In genomic region chr11:60810583-60810982, GRCh38 we compare ENCODE assay signal across 28 cellular contexts. TPM values are rescaled to one million over a fixed set of nuclear protein-coding genes. Genes with fewer than 3 reads are reported as not detected.
A peak's percentile ranks its signal among the peaks of the same experiment; 100 is the strongest.
DNase-seq lines count a peak whose midpoint lies in the region; ATAC-seq, FAIRE-seq and TF ChIP-seq lines count a peak whose summit lies in the region.
"Had no signal": no experiment of that assay in that cellular context is flagged by ENCODE, and none has a peak within 500 bp of the region (broad histone marks: within the 10 kb centered on the region; RNA-seq: fewer than 3 reads in every experiment).

No MANE protein-coding gene starts in this region.

- H3K36me3 ChIP-seq in endothelial cell of umbilical vein (ENCODE audit: control insufficient read depth in 2 of 2, extremely low read depth in 1 of 2, insufficient read depth in 2 of 2, low read length in 2 of 2) = no peaks in the 10 kb centered on the region
- H3K36me3 ChIP-seq in upper lobe of right lung = no peaks in the 10 kb centered on the region
- no peaks in the 10 kb centered on the region for H3K36me3 ChIP-seq in suprapubic skin
- H3K36me3 ChIP-seq: pancreas had no signal

- H3K4me2 ChIP-seq in endothelial cell of umbilical vein (ENCODE audit: insufficient read depth, low read length) = no peak overlapping the region

- no peaks in the 10 kb centered on the region for H3K9me1 ChIP-seq in endothelial cell of umbilical vein (replicated peaks; ENCODE audit: control insufficient read depth, extremely low read depth, insufficient read depth, low read length)

- no peaks in the 10 kb centered on the region for H4K20me1 ChIP-seq in endothelial cell of umbilical vein (replicated peaks; ENCODE audit: control insufficient read depth, extremely low read depth, insufficient read depth, low read length)

- FAIRE-seq in endothelial cell of umbilical vein (lab: Jason Lieb, UNC) = peak; percentile 96
- FAIRE-seq: H54, islet of Langerhans, pancreas had no signal

- H3K27me3 ChIP-seq in right cardiac atrium (ENCODE audit: control insufficient read depth, insufficient read depth) (no peaks in the 10 kb centered on the region), endothelial cell of umbilical vein (ENCODE audit: control insufficient read depth in 2 of 2, insufficient read depth in 2 of 2, low read length in 2 of 2) (no peaks in the 10 kb centered on the region), upper lobe of right lung (no peaks in the 10 kb centered on the region), suprapubic skin (no peaks in the 10 kb centered on the region)
- H3K27me3 ChIP-seq: pancreas had no signal

- no peak for TF ChIP-seq CTCF in endothelial cell of umbilical vein (IDR thresholded peaks at IDR 0.05; ENCODE audit: extremely low read depth in 1 of 2, insufficient read depth in 1 of 2, low read depth in 1 of 2, low read length in 2 of 2)
- TF ChIP-seq CTCF in upper lobe of right lung (IDR thresholded peaks at IDR 0.05) = no peak
- TF ChIP-seq CTCF in suprapubic skin (IDR thresholded peaks at IDR 0.05) = no peak
- TF ChIP-seq CTCF in GM10248 (IDR thresholded peaks at IDR 0.05; ENCODE audit: control extremely low read depth, extremely low read depth, low read depth, missing control alignments) = no peak

- ATAC-seq in right cardiac atrium (peak; percentile 47 to 82), left cardiac atrium (no peak), upper lobe of right lung (peak; percentile 29)
- ATAC-seq: pancreas, T-helper 17 cell had no signal

- H3K9ac ChIP-seq in endothelial cell of umbilical vein (replicated peaks; ENCODE audit: extremely low read depth, insufficient read depth, low read length) = no peak overlapping the region

- no peak for TF ChIP-seq EP300 in suprapubic skin (IDR thresholded peaks at IDR 0.05)

- CTCF ChIA-PET in endothelial cell of umbilical vein (lab: Charles Lee) (interaction anchor here (0.7 to 1.4 kb wide), 3 partner anchors 8 to 89 kb away, joined by 3 to 17 read pairs (median 4); no protein-coding TSS in a partner anchor), GM10248 (lab: Yijun Ruan, JAX) (interaction anchor here (1.0 to 1.3 kb wide), 2 partner anchors 11 to 48 kb away, joined by 3 to 4 read pairs; no protein-coding TSS in a partner anchor)

- H3K4me3 ChIP-seq in right cardiac atrium (ENCODE audit: low read length) = no peak overlapping the region
- H3K4me3 ChIP-seq in Jurkat, Clone E6-1 (ENCODE audit: low read length) = no peak overlapping the region
- no peak overlapping the region for H3K4me3 ChIP-seq in endothelial cell of umbilical vein (replicated peaks in 1 of 3; ENCODE audit: insufficient read depth in 1 of 3, low read depth in 1 of 3, low read length in 3 of 3)
- H3K4me3 ChIP-seq in upper lobe of right lung = no peak overlapping the region
- H3K4me3 ChIP-seq in suprapubic skin = no peak overlapping the region
- H3K4me3 ChIP-seq: pancreas had no signal

- peak overlapping the region; percentile 59 for H2AFZ ChIP-seq in endothelial cell of umbilical vein (ENCODE audit: low read depth, low read length)

- dilution Hi-C loops in endothelial cell of umbilical vein (cut with MboI; ENCODE audit: extremely low pct_ligation_motif_present, low sequenced_read_pairs) = no loop called here

- H3K27ac ChIP-seq in right cardiac atrium (ENCODE audit: low read length) = no peak overlapping the region
- H3K27ac ChIP-seq in endothelial cell of umbilical vein (ENCODE audit: insufficient read depth, low read depth, low read length) = peak overlapping the region; percentile 44
- no peak overlapping the region for H3K27ac ChIP-seq in upper lobe of right lung
- H3K27ac ChIP-seq in suprapubic skin = no peak overlapping the region
- H3K27ac ChIP-seq: C4-2B, pancreas had no signal

- intact Hi-C loops in right cardiac atrium (cut with DNase I) = no loop called here
- intact Hi-C loops in left cardiac atrium (cut with DNase I) = no loop called here
- intact Hi-C loops in endothelial cell of umbilical vein (cut with micrococcal nuclease) = loop anchor here (1.0 kb wide), 2 partner anchors 23 to 25 kb away; no protein-coding TSS in a partner anchor
- intact Hi-C loops in upper lobe of right lung (cut with DNase I) = no loop called here

- no TSS peak for BruUV-seq in endothelial cell of umbilical vein (replicated peaks; lab: Mats Ljungman, UMichigan)

- POLR2A ChIA-PET in endothelial cell of umbilical vein (lab: Charles Lee) (no interaction called here), GM10248 (lab: Yijun Ruan, JAX) (no interaction called here)

- H3K4me1 ChIP-seq in right cardiac atrium (ENCODE audit: control insufficient read depth, insufficient read depth, low read length) = no peaks in the 10 kb centered on the region
- H3K4me1 ChIP-seq in endothelial cell of umbilical vein (ENCODE audit: control insufficient read depth, extremely low read depth, insufficient read depth, low read length) = peaks cover 12% of the 10 kb centered on the region
- no peaks in the 10 kb centered on the region for H3K4me1 ChIP-seq in upper lobe of right lung
- peaks cover 7% of the 10 kb centered on the region for H3K4me1 ChIP-seq in suprapubic skin
- H3K4me1 ChIP-seq: pancreas had no signal

- 47% methylated on average over 8 of the region's 8 CpGs for WGBS in right cardiac atrium
- WGBS in suprapubic skin = 28% methylated on average over 8 of the region's 8 CpGs

- DNase-seq in right cardiac atrium = no peak
- DNase-seq in left cardiac atrium = no peak
- peak; percentile 18 for DNase-seq in Jurkat, Clone E6-1 (ENCODE audit: low read depth, low spot score)
- peak; percentile 82 for DNase-seq in endothelial cell of umbilical vein (ENCODE audit: low read depth, low spot score)
- DNase-seq in upper lobe of right lung = no peak
- no peak for DNase-seq in suprapubic skin (ENCODE audit: low spot score in 2 of 2)
- no peak for DNase-seq in GM19240 (ENCODE audit: insufficient read length, low spot score)
- no peak for DNase-seq in GM10248 (ENCODE audit: extremely low spot score)
- DNase-seq: activated CD4-positive, alpha-beta T cell treated with anti-CD3 and anti-CD28 coated beads for 4 hours; activated gamma-delta T cell; activated T-cell treated with anti-CD3 and anti-CD28 coated beads, Interleukin-2, amount 50 U/mL, for 24 hours; Calu3; IMR-90; NCI-H2081 treated with DMSO at 0.1 percent for 48 hours; NCI-H82; nephron progenitor cell; pancreas; RPMI8226; stimulated activated CD4-positive, alpha-beta T cell treated with anti-CD3 and anti-CD28 coated beads, Interleukin-12 subunit alpha, Interleukin-12 subunit beta, amount 100 ng/mL, for 4 hours; stimulated activated CD4-positive, alpha-beta T cell treated with anti-CD3 and anti-CD28 coated beads, Interleukin-4, amount 100 ng/mL, for 24 hours; substantia nigra; T-helper 17 cell had no signal

- H3K79me2 ChIP-seq in endothelial cell of umbilical vein (ENCODE audit: control insufficient read depth, insufficient read depth, low read length) = no peaks in the 10 kb centered on the region

- no peak for TF ChIP-seq POLR2A in endothelial cell of umbilical vein (IDR thresholded peaks at IDR 0.05; ENCODE audit: low read depth, low read length)
- no peak for TF ChIP-seq POLR2A in suprapubic skin (IDR thresholded peaks at IDR 0.05)

- H3K9me3 ChIP-seq in right cardiac atrium (ENCODE audit: control insufficient read depth, low read length) = no peaks in the 10 kb centered on the region
- no peaks in the 10 kb centered on the region for H3K9me3 ChIP-seq in endothelial cell of umbilical vein (replicated peaks; ENCODE audit: control insufficient read depth, insufficient read depth, low read length)
- H3K9me3 ChIP-seq in upper lobe of right lung = no peaks in the 10 kb centered on the region
- no peaks in the 10 kb centered on the region for H3K9me3 ChIP-seq in suprapubic skin
- H3K9me3 ChIP-seq: pancreas had no signal

RNA-seq across cellular contexts. Expression of gene MS4A10, which starts 25.4 kb away (rescaled TPM):
- total RNA-seq in right cardiac atrium (not detected), left cardiac atrium (not detected), endothelial cell of umbilical vein (not detected in 2 replicates), upper lobe of right lung (not detected), suprapubic skin (not detected)
- polyA plus RNA-seq in right cardiac atrium (not detected), endothelial cell of umbilical vein (not detected in 2 replicates)
- polyA plus RNA-seq in Jurkat, Clone E6-1 (2012; ENCODE audit: insufficient read depth, insufficient read length) = not detected
- not detected in 2 replicates for polyA plus RNA-seq in endothelial cell of umbilical vein (2011; cell fraction: cytosol; rRNA removed)
- polyA plus RNA-seq in endothelial cell of umbilical vein (2011; cell fraction: nucleus; rRNA removed) = not detected in 2 replicates
- polyA plus RNA-seq in endothelial cell of umbilical vein (2012) = not detected in 2 replicates
- polyA minus RNA-seq in endothelial cell of umbilical vein = not detected in 2 replicates
- not detected for polyA minus RNA-seq in endothelial cell of umbilical vein (2011; cell fraction: cytosol; rRNA and poly(A)+ RNA removed)
- polyA minus RNA-seq in endothelial cell of umbilical vein (2011; cell fraction: nucleus; rRNA and poly(A)+ RNA removed) = not detected in 2 replicates
- total RNA-seq: Calu3, IMR-90, lower leg skin, pancreas, T-helper 17 cell, ureter had no signal
- polyA plus RNA-seq: AG04450, IMR-90, pancreas had no signal

RNA-seq across cellular contexts. Expression of gene CCDC86, which starts 31.3 kb away (rescaled TPM):
- total RNA-seq in right cardiac atrium (10 to 100 TPM in 1 of 4 donors, 1 to 10 TPM in 3; 6.5 to 12.5 (median 7.4) TPM), left cardiac atrium (10 to 100 TPM in 1 of 2 donors, 1 to 10 TPM in 1; 8.7 to 19.2 TPM), endothelial cell of umbilical vein (57.6 and 60.8 TPM in 2 replicates), upper lobe of right lung (16.6 TPM), suprapubic skin (10 to 100 TPM; 32.5 to 46.3 (median 40.3) TPM)
- polyA plus RNA-seq in right cardiac atrium (7.8 TPM), endothelial cell of umbilical vein (29.8 and 32.3 TPM in 2 replicates)
- 56.3 TPM for polyA plus RNA-seq in Jurkat, Clone E6-1 (2012; ENCODE audit: insufficient read depth, insufficient read length)
- polyA plus RNA-seq in endothelial cell of umbilical vein (2011; cell fraction: cytosol; rRNA removed) = 37.2 and 37.3 TPM in 2 replicates
- 35.4 and 41.3 TPM in 2 replicates for polyA plus RNA-seq in endothelial cell of umbilical vein (2011; cell fraction: nucleus; rRNA removed)
- polyA plus RNA-seq in endothelial cell of umbilical vein (2012) = 61.9 and 75.2 TPM in 2 replicates
- 15.2 and 15.7 TPM in 2 replicates for polyA minus RNA-seq in endothelial cell of umbilical vein
- 24.5 TPM for polyA minus RNA-seq in endothelial cell of umbilical vein (2011; cell fraction: cytosol; rRNA and poly(A)+ RNA removed)
- polyA minus RNA-seq in endothelial cell of umbilical vein (2011; cell fraction: nucleus; rRNA and poly(A)+ RNA removed) = 11.3 and 12.9 TPM in 2 replicates

RNA-seq across cellular contexts. Expression of gene PTGDR2, which starts 45.2 kb away (rescaled TPM):
- total RNA-seq in right cardiac atrium = under 1 TPM in 1 of 4 donors, not detected in 3; 0.20 TPM
- 0.14 TPM for polyA plus RNA-seq in right cardiac atrium
- total RNA-seq in left cardiac atrium = under 1 TPM in 1 of 2 donors, not detected in 1; 0.27 TPM
- polyA plus RNA-seq in Jurkat, Clone E6-1 (2012; ENCODE audit: insufficient read depth, insufficient read length) = 1.3 TPM
- 0.15 TPM in 1 of 2 replicates, not detected in the other for total RNA-seq in endothelial cell of umbilical vein
- polyA plus RNA-seq in endothelial cell of umbilical vein = not detected in 2 replicates
- not detected in 2 replicates for polyA plus RNA-seq in endothelial cell of umbilical vein (2011; cell fraction: cytosol; rRNA removed)
- polyA plus RNA-seq in endothelial cell of umbilical vein (2011; cell fraction: nucleus; rRNA removed) = 0.07 TPM in 2 replicates
- 0.07 TPM in 1 of 2 replicates, not detected in the other for polyA plus RNA-seq in endothelial cell of umbilical vein (2012)
- polyA minus RNA-seq in endothelial cell of umbilical vein = 0.30 TPM in 1 of 2 replicates, not detected in the other
- polyA minus RNA-seq in endothelial cell of umbilical vein (2011; cell fraction: cytosol; rRNA and poly(A)+ RNA removed) = not detected
- polyA minus RNA-seq in endothelial cell of umbilical vein (2011; cell fraction: nucleus; rRNA and poly(A)+ RNA removed) = not detected in 2 replicates
- 1.8 TPM for total RNA-seq in upper lobe of right lung
- total RNA-seq in suprapubic skin = under 1 TPM in 3 of 4 donors, not detected in 1; 0.19 to 0.68 (median 0.34) TPM

RNA-seq across cellular contexts. Expression of gene MS4A15, which starts 53.9 kb away (rescaled TPM):
- total RNA-seq in right cardiac atrium = not detected
- polyA plus RNA-seq in right cardiac atrium = not detected
- total RNA-seq in left cardiac atrium = not detected
- not detected for polyA plus RNA-seq in Jurkat, Clone E6-1 (2012; ENCODE audit: insufficient read depth, insufficient read length)
- total RNA-seq in endothelial cell of umbilical vein = not detected in 2 replicates
- polyA plus RNA-seq in endothelial cell of umbilical vein = not detected in 2 replicates
- polyA plus RNA-seq in endothelial cell of umbilical vein (2011; cell fraction: cytosol; rRNA removed) = not detected in 2 replicates
- not detected in 2 replicates for polyA plus RNA-seq in endothelial cell of umbilical vein (2011; cell fraction: nucleus; rRNA removed)
- polyA plus RNA-seq in endothelial cell of umbilical vein (2012) = not detected in 2 replicates
- polyA minus RNA-seq in endothelial cell of umbilical vein = not detected in 2 replicates
- polyA minus RNA-seq in endothelial cell of umbilical vein (2011; cell fraction: cytosol; rRNA and poly(A)+ RNA removed) = not detected
- 0.29 TPM in 1 of 2 replicates, not detected in the other for polyA minus RNA-seq in endothelial cell of umbilical vein (2011; cell fraction: nucleus; rRNA and poly(A)+ RNA removed)
- 147 TPM for total RNA-seq in upper lobe of right lung
- total RNA-seq in suprapubic skin = not detected
- total RNA-seq: Calu3, IMR-90, lower leg skin, T-helper 17 cell, ureter had no signal
- polyA plus RNA-seq: AG04450, IMR-90, pancreas had no signal

RNA-seq across cellular contexts. Expression of gene ZP1, which starts 56.8 kb away (rescaled TPM):
- total RNA-seq in right cardiac atrium (not detected), left cardiac atrium (not detected), endothelial cell of umbilical vein (not detected in 2 replicates), upper lobe of right lung (not detected), suprapubic skin (1 to 10 TPM in 1 of 4 donors, under 1 TPM in 1, not detected in 2; 0.94 to 5.5 TPM)
- polyA plus RNA-seq in right cardiac atrium (0.16 TPM), endothelial cell of umbilical vein (not detected in 2 replicates)
- not detected for polyA plus RNA-seq in Jurkat, Clone E6-1 (2012; ENCODE audit: insufficient read depth, insufficient read length)
- not detected in 2 replicates for polyA plus RNA-seq in endothelial cell of umbilical vein (2011; cell fraction: cytosol; rRNA removed)
- polyA plus RNA-seq in endothelial cell of umbilical vein (2011; cell fraction: nucleus; rRNA removed) = not detected in 2 replicates
- not detected in 2 replicates for polyA plus RNA-seq in endothelial cell of umbilical vein (2012)
- not detected in 2 replicates for polyA minus RNA-seq in endothelial cell of umbilical vein
- polyA minus RNA-seq in endothelial cell of umbilical vein (2011; cell fraction: cytosol; rRNA and poly(A)+ RNA removed) = not detected
- not detected in 2 replicates for polyA minus RNA-seq in endothelial cell of umbilical vein (2011; cell fraction: nucleus; rRNA and poly(A)+ RNA removed)
- total RNA-seq: Calu3, pancreas, T-helper 17 cell, ureter had no signal

Comparison
In these comparisons a context has a peak if more than half of its experiments do, and no peak if none do; other contexts are left out.
1. ATAC-seq: peak in right cardiac atrium (2 of 2) and upper lobe of right lung (single experiment); none in left cardiac atrium (0 of 2).
2. DNase-seq: peak in Jurkat, Clone E6-1 (single experiment) and endothelial cell of umbilical vein (single experiment); none in right cardiac atrium (0 of 3), left cardiac atrium (single experiment), upper lobe of right lung (single experiment), suprapubic skin (0 of 2), GM19240 (single experiment) and GM10248 (single experiment).